Comparison of ENCODE assay signal across 8 cellular contexts in the genomic region with DNA sequence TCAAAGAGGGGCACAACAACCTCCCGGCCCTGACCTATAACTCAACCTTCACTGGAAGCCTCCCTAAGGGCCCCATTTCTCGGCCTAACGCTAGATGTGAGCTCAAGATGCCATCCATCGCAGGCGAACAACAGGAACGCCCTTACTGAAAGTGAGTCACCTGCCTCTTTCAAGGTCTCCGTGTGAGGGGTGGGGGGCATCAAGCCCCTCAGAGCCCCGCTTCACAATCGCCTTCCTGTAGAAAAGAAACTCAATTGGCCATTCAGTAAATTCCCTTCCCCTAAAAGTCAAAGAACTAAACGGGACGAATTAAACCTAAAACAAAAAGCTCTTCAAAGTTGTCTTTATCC. TPM values are rescaled to one million over a fixed set of nuclear protein-coding genes. Genes with fewer than 3 reads are reported as not detected.
DNase-seq lines count a peak whose midpoint lies in the region; ATAC-seq and TF ChIP-seq lines count a peak whose summit lies in the region.

No MANE protein-coding gene starts in this region.

- ATAC-seq in DND-41 (ENCODE audit: insufficient read depth, low read depth) (peak; percentile 22; the same call in 2 of the 3 replicates), activated B cell treated with CpG ODN at 0.5 μM for 24 hours (ENCODE audit: low read depth) (peak; percentile 40), left lung (peak; percentile 59), HG02763 (IDR thresholded peaks at IDR 0.05; ENCODE audit: unreplicated experiment) (no peak)

- H3K36me3 ChIP-seq in DND-41 (ENCODE audit: insufficient read depth, low read length), result peaks cover 14% of the 10 kb centered on the region; the same call in 1 of the 2 replicates
- H3K36me3 ChIP-seq in left lung, result peaks cover 0 to 17% of the 10 kb centered on the region in 2 donors

- H2AFZ ChIP-seq in DND-41 (ENCODE audit: low read depth, low read length), result peak overlapping the region; percentile 95

- intact Hi-C loops in activated B cell treated with CpG ODN at 0.5 μM for 24 hours (cut with micrococcal nuclease), result loop anchor here (1.0 to 2.0 kb wide), 5 partner anchors 46 to 238 kb away; partner anchors contain the start of genes SFPQ, SMIM12, TMEM35B and ZMYM1
- intact Hi-C loops in left lung (cut with DNase I), result no loop called here

- H3K4me3 ChIP-seq in DND-41 (ENCODE audit: low read depth in 1 of 2, low read length in 2 of 2), result peak overlapping the region; percentile 75 to 81
- peak overlapping the region; percentile 73 to 77 for H3K4me3 ChIP-seq in left lung

- TF ChIP-seq CTCF in DND-41 (IDR thresholded peaks at IDR 0.05; ENCODE audit: borderline replicate concordance, extremely low read depth, low read length, poor library complexity, severe bottlenecking), result no peak
- no peak for TF ChIP-seq CTCF in activated B cell treated with CpG ODN at 0.5 μM for 24 hours (IDR thresholded peaks at IDR 0.05)
- no peak for TF ChIP-seq CTCF in chondrocyte (IDR thresholded peaks at IDR 0.05)
- TF ChIP-seq CTCF in left lung (IDR thresholded peaks at IDR 0.05), result no peak

- no peaks in the 10 kb centered on the region for H4K20me1 ChIP-seq in DND-41 (ENCODE audit: insufficient read depth, low read length)

- H3K36me3 Mint-ChIP-seq in activated B cell treated with CpG ODN at 0.5 μM for 24 hours (ENCODE audit: low read depth) (peaks cover 37% of the 10 kb centered on the region), chondrocyte (ENCODE audit: low read depth) (peaks cover 9% of the 10 kb centered on the region)

- peaks cover 38% of the 10 kb centered on the region for H3K4me1 Mint-ChIP-seq in activated B cell treated with CpG ODN at 0.5 μM for 24 hours
- peaks cover 27% of the 10 kb centered on the region for H3K4me1 Mint-ChIP-seq in chondrocyte (ENCODE audit: low read depth)

- H3K9me3 Mint-ChIP-seq in activated B cell treated with CpG ODN at 0.5 μM for 24 hours (no peaks in the 10 kb centered on the region), chondrocyte (ENCODE audit: low read depth) (peaks cover 17% of the 10 kb centered on the region)

- H3K4me3 Mint-ChIP-seq in activated B cell treated with CpG ODN at 0.5 μM for 24 hours (peak overlapping the region; percentile 99), chondrocyte (ENCODE audit: unreplicated experiment) (peak overlapping the region; percentile 88)

- POLR2A ChIA-PET in activated B cell treated with CpG ODN at 0.5 μM for 24 hours (lab: Charles Lee), result interaction anchor here (0.8 to 3.1 kb wide), 11 partner anchors 10 to 526 kb away, joined by 3 to 67 read pairs (median 4); partner anchors contain the start of genes KIAA0319L, NCDN, SFPQ and SMIM12

- CTCF ChIA-PET in activated B cell treated with CpG ODN at 0.5 μM for 24 hours (lab: Charles Lee), result no interaction called here

- H3K27ac ChIP-seq in DND-41 (ENCODE audit: low read length), result peak overlapping the region; percentile 94
- H3K27ac ChIP-seq in left lung, result peak overlapping the region; percentile 89 to 93

- DNase-seq in DND-41, result peak; percentile 39
- peak; percentile 45 for DNase-seq in HK-2 (ENCODE audit: unreplicated experiment)
- peak; percentile 33 for DNase-seq in activated B cell treated with CpG ODN at 0.5 μM for 24 hours
- no peak for DNase-seq in chondrocyte (ENCODE audit: low spot score)
- peak in 1 of 2 donors; percentile 36 for DNase-seq in left lung
- peak in 2 of 3 donors; percentile 3 to 12 for DNase-seq in stimulated activated CD4-positive, alpha-beta T cell treated with anti-CD3 and anti-CD28 coated beads, TNF-alpha, amount 100 ng/mL, for 1 hour (ENCODE audit: low read depth in 3 of 3, low spot score in 1 of 3)
- no peak for DNase-seq in NCI-H774 (lab: John Stamatoyannopoulos, UW)

- H3K27me3 ChIP-seq in DND-41 (ENCODE audit: insufficient read depth, low read length, poor library complexity) (no peaks in the 10 kb centered on the region), left lung (no peaks in the 10 kb centered on the region)

- H3K9me3 ChIP-seq in DND-41 (ENCODE audit: insufficient read depth, low read length, severe bottlenecking) (peaks cover 13% of the 10 kb centered on the region), left lung (peaks cover 0 to 15% of the 10 kb centered on the region in 2 donors)

- H3K27me3 Mint-ChIP-seq in activated B cell treated with CpG ODN at 0.5 μM for 24 hours (no peaks in the 10 kb centered on the region), chondrocyte (ENCODE audit: low read depth) (no peaks in the 10 kb centered on the region)

- H3K4me1 ChIP-seq in DND-41 (ENCODE audit: insufficient read depth, low read length) (peaks cover 29% of the 10 kb centered on the region), left lung (peaks cover 12 to 22% of the 10 kb centered on the region in 2 donors)

- H3K27ac Mint-ChIP-seq in activated B cell treated with CpG ODN at 0.5 μM for 24 hours, result peak overlapping the region; percentile 98
- peak overlapping the region; percentile 95 for H3K27ac Mint-ChIP-seq in chondrocyte (ENCODE audit: unreplicated experiment)

- peak overlapping the region; percentile 84 for H3K4me2 ChIP-seq in DND-41 (ENCODE audit: insufficient read depth, low read length)

- H3K9ac ChIP-seq in DND-41 (ENCODE audit: low read depth, low read length), result peak overlapping the region; percentile 70

- peaks cover 27% of the 10 kb centered on the region for H3K79me2 ChIP-seq in DND-41 (ENCODE audit: insufficient read depth, low read length)

RNA-seq across cellular contexts. Expression of gene ZMYM6, which starts 0.7 kb away (rescaled TPM):
- total RNA-seq in activated B cell treated with CpG ODN at 0.5 μM for 24 hours, result 34.7 and 41.6 TPM in 2 replicates
- total RNA-seq in chondrocyte, result 18.8 to 24.8 TPM (median 22.8 TPM) in 3 replicates
- 10 to 100 TPM; 19.7 to 20.5 TPM for total RNA-seq in left lung

RNA-seq across cellular contexts. Expression of gene TMEM35B, which starts 45.9 kb away (rescaled TPM):
- total RNA-seq in activated B cell treated with CpG ODN at 0.5 μM for 24 hours (16.7 and 20.0 TPM in 2 replicates), chondrocyte (16.2 to 19.1 TPM (median 17.7 TPM) in 3 replicates), left lung (10 to 100 TPM; 35.2 to 43.1 TPM)

RNA-seq across cellular contexts. Expression of gene ZMYM1, which starts 48.1 kb away (rescaled TPM):
- total RNA-seq in activated B cell treated with CpG ODN at 0.5 μM for 24 hours (7.4 and 9.0 TPM in 2 replicates), chondrocyte (11.6 to 15.8 TPM (median 12.6 TPM) in 3 replicates), left lung (10 to 100 TPM; 16.1 to 16.5 TPM)

Comparison
In these comparisons a context has a peak if more than half of its experiments do, and no peak if none do; other contexts are left out.
1. DNase-seq: peak in DND-41 (single experiment), HK-2 (single experiment), activated B cell treated with CpG ODN at 0.5 μM for 24 hours (single experiment) and stimulated activated CD4-positive, alpha-beta T cell treated with anti-CD3 and anti-CD28 coated beads, TNF-alpha, amount 100 ng/mL, for 1 hour (2 of 3); none in chondrocyte (single experiment) and NCI-H774 (single experiment).